Comparison of ENCODE assay signal across 18 cellular contexts in the genomic region with DNA sequence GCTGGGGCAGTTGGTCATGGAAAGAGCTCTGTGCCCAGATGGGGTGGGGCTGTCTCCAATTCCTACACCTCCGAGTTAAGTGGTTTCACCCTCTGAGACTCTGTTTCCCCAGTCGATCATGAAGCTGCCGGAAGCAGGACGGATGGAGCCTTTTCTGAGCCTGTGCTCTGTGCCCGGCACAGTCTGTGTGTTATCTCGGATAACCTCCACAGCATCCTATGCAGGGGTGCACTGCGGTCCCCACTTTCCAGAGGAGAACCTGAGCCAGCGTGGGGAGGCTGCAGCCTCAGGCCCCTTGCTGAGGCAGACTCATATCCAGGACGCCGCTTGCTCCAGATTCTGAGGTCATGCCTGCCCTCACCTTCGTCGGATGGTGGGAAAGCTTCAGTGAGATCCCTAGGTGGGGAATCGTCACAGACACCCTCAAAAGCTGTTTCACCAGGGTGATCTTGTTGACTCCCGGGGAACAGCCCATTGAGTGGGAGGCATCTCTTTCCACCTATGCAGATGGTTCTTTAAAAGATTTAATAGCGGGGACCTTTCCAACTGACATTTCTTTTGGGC. TPM values are rescaled to one million over a fixed set of nuclear protein-coding genes. Genes with fewer than 3 reads are reported as not detected.
DNase-seq lines count a peak whose midpoint lies in the region; ATAC-seq, FAIRE-seq and TF ChIP-seq lines count a peak whose summit lies in the region.
"Had no signal": no experiment of that assay in that cellular context is flagged by ENCODE, and none has a peak within 500 bp of the region (broad histone marks: within the 10 kb centered on the region; RNA-seq: fewer than 3 reads in every experiment).

No MANE protein-coding gene starts in this region.

- TF ChIP-seq RAD21 in HepG2 (CRISPR knock-in tag; IDR thresholded peaks at IDR 0.05): no peak

- TF ChIP-seq POLR2A in right lobe of liver (IDR thresholded peaks at IDR 0.05) (no peak), HepG2 (IDR thresholded peaks at IDR 0.05; ENCODE audit: insufficient read depth in 1 of 2, low read depth in 2 of 2, low read length in 2 of 2) (no peak), ovary (IDR thresholded peaks at IDR 0.05) (no peak)

- H3K27me3 ChIP-seq in right lobe of liver (no peaks in the 10 kb centered on the region), HepG2 (ENCODE audit: control insufficient read depth in 1 of 2, insufficient read depth in 2 of 2, low read length in 2 of 2) (peaks cover 8 to 77% of the 10 kb centered on the region in 2 experiments; a peak in 3 of 5 replicates), ovary (no peaks in the 10 kb centered on the region)
- H3K27me3 ChIP-seq in naive thymus-derived CD4-positive, alpha-beta T cell (ENCODE audit: control insufficient read depth in 2 of 2, insufficient read depth in 2 of 2, low read length in 2 of 2): no peaks in the 10 kb centered on the region

- no peak overlapping the region for H3K27ac ChIP-seq in right lobe of liver
- no peak overlapping the region for H3K27ac ChIP-seq in HepG2 (ENCODE audit: extremely low read length, insufficient read depth, low read length)
- H3K27ac ChIP-seq in ovary: no peak overlapping the region
- H3K27ac ChIP-seq in naive thymus-derived CD4-positive, alpha-beta T cell (ENCODE audit: low read depth, low read length): no peak overlapping the region
- H3K27ac ChIP-seq: GM23248 had no signal

- no peak for FAIRE-seq in HepG2 (lab: Jason Lieb, UNC)
- FAIRE-seq: HTR-8/SVneo, K562, RCC 7860 had no signal

- H3K9ac ChIP-seq in HepG2 (ENCODE audit: insufficient read depth, low read depth, low read length): no peak overlapping the region
- H3K9ac ChIP-seq: GM23248 had no signal

- CTCF ChIA-PET in HepG2 (lab: Yijun Ruan, JAX; ENCODE audit: low intra/inter-chr PET ratio, low total read pairs): no interaction called here
- CTCF ChIA-PET in naive thymus-derived CD4-positive, alpha-beta T cell (lab: Charles Lee): no interaction called here

- H3K9me3 ChIP-seq in right lobe of liver (no peaks in the 10 kb centered on the region), HepG2 (ENCODE audit: low read length) (no peaks in the 10 kb centered on the region), ovary (no peaks in the 10 kb centered on the region)
- no peaks in the 10 kb centered on the region for H3K9me3 ChIP-seq in naive thymus-derived CD4-positive, alpha-beta T cell (ENCODE audit: control insufficient read depth in 2 of 3, low read length in 3 of 3)

- H3K36me3 ChIP-seq in right lobe of liver: no peaks in the 10 kb centered on the region
- H3K36me3 ChIP-seq in HepG2 (replicated peaks in 1 of 2; ENCODE audit: control insufficient read depth in 1 of 2, insufficient read depth in 2 of 2, low read length in 2 of 2): no peaks in the 10 kb centered on the region
- H3K36me3 ChIP-seq in ovary: no peaks in the 10 kb centered on the region
- no peaks in the 10 kb centered on the region for H3K36me3 ChIP-seq in naive thymus-derived CD4-positive, alpha-beta T cell (ENCODE audit: control insufficient read depth in 2 of 3, insufficient read depth in 3 of 3, low read length in 3 of 3)

- no peaks in the 10 kb centered on the region for H3K4me1 ChIP-seq in right lobe of liver
- no peaks in the 10 kb centered on the region for H3K4me1 ChIP-seq in HepG2 (ENCODE audit: insufficient read depth, low read length)
- no peaks in the 10 kb centered on the region for H3K4me1 ChIP-seq in ovary (ENCODE audit: insufficient read depth)
- H3K4me1 ChIP-seq in naive thymus-derived CD4-positive, alpha-beta T cell (ENCODE audit: control insufficient read depth in 2 of 2, insufficient read depth in 2 of 2, low read length in 2 of 2): no peaks in the 10 kb centered on the region

- H4K20me1 ChIP-seq in HepG2 (ENCODE audit: insufficient read depth, low read length): no peaks in the 10 kb centered on the region

- WGBS in right lobe of liver (ENCODE audit: insufficient coverage, low coverage, low lambda C conversion rate, missing lambda C conversion rate): 84% methylated on average over 5 of the region's 15 CpGs
- WGBS in HepG2 (ENCODE audit: low lambda C conversion rate): 24% methylated on average over 7 of the region's 15 CpGs
- WGBS in ovary, 3 donors: 88 to 92% (median 91%) methylated on average over 15 of the region's 15 CpGs

- no TSS peak for BruUV-seq in HepG2 (replicated peaks; lab: Mats Ljungman, UMichigan)

- TF ChIP-seq EP300 in HepG2 (IDR thresholded peaks at IDR 0.05; ENCODE audit: low read depth in 2 of 2, low read length in 2 of 2): no peak
- no peak for TF ChIP-seq EP300 in HepG2 (CRISPR knock-in tag; IDR thresholded peaks at IDR 0.05; ENCODE audit: borderline replicate concordance)
- TF ChIP-seq EP300 in ovary (IDR thresholded peaks at IDR 0.05): no peak

- no peak overlapping the region for H2AFZ ChIP-seq in HepG2 (ENCODE audit: low read length)
- H2AFZ ChIP-seq: GM23248 had no signal

- no peak overlapping the region for H3K4me2 ChIP-seq in HepG2 (ENCODE audit: low read depth, low read length)

- POLR2A ChIA-PET in HepG2 (lab: Yijun Ruan, JAX): no interaction called here
- POLR2A ChIA-PET in naive thymus-derived CD4-positive, alpha-beta T cell (lab: Charles Lee): no interaction called here

- no peak overlapping the region for H3K4me3 ChIP-seq in right lobe of liver
- H3K4me3 ChIP-seq in HepG2 (replicated peaks in 1 of 3; ENCODE audit: insufficient read depth in 1 of 3, low read depth in 2 of 3, low read length in 3 of 3): no peak overlapping the region
- no peak overlapping the region for H3K4me3 ChIP-seq in ovary
- H3K4me3 ChIP-seq in naive thymus-derived CD4-positive, alpha-beta T cell (ENCODE audit: low read length): no peak overlapping the region
- H3K4me3 ChIP-seq: GM23248, K562 had no signal

- intact Hi-C loops in right lobe of liver (cut with DNase I): no loop called here
- intact Hi-C loops in HepG2 (cut with micrococcal nuclease; ENCODE audit: unreplicated experiment): no loop called here
- intact Hi-C loops in ovary (cut with DNase I): no loop called here
- intact Hi-C loops in naive thymus-derived CD4-positive, alpha-beta T cell (cut with micrococcal nuclease): no loop called here

- DNase-seq in right lobe of liver: peak in 2 of 3 donors; percentile 7 to 19
- no peak for DNase-seq in HepG2 (ENCODE audit: low spot score)
- DNase-seq in glutamatergic neuron: peak; percentile 5
- peak; percentile 2 to 24 (median 6) for DNase-seq in ovary
- no peak for DNase-seq in naive thymus-derived CD4-positive, alpha-beta T cell
- DNase-seq in KBM-7: no peak
- no peak for DNase-seq in activated gamma-delta T cell treated with Interleukin-2 at 50 U/mL for 16 hours
- DNase-seq: CD8-positive, alpha-beta T cell; DND-41; GDM1; GM23248; NCI-H1436 treated with DMSO at 0.1 percent for 48 hours; NCI-H2081; NCI-H510A treated with DMSO at 0.1 percent for 48 hours had no signal

- H3K36me3 Mint-ChIP-seq in glutamatergic neuron (ENCODE audit: unreplicated experiment): no peaks in the 10 kb centered on the region
- no peaks in the 10 kb centered on the region for H3K36me3 Mint-ChIP-seq in naive thymus-derived CD4-positive, alpha-beta T cell
- H3K36me3 Mint-ChIP-seq: CD8-positive, alpha-beta T cell had no signal

- H3K79me2 ChIP-seq in HepG2 (ENCODE audit: insufficient read depth, low read length): no peaks in the 10 kb centered on the region

- no peak for ATAC-seq in right lobe of liver
- no peak for ATAC-seq in HepG2
- ATAC-seq in naive thymus-derived CD4-positive, alpha-beta T cell: no peak
- ATAC-seq: CD8-positive, alpha-beta T cell; K562 had no signal

- no peak overlapping the region for H3K27ac Mint-ChIP-seq in glutamatergic neuron (ENCODE audit: unreplicated experiment)
- no peak overlapping the region for H3K27ac Mint-ChIP-seq in naive thymus-derived CD4-positive, alpha-beta T cell
- H3K27ac Mint-ChIP-seq: B cell; CD8-positive, alpha-beta T cell had no signal

- TF ChIP-seq CTCF in right lobe of liver (IDR thresholded peaks at IDR 0.05): no peak
- no peak for TF ChIP-seq CTCF in HepG2 (CRISPR knock-in tag; IDR thresholded peaks at IDR 0.05)
- no peak for TF ChIP-seq CTCF in glutamatergic neuron (IDR thresholded peaks at IDR 0.05; ENCODE audit: partially characterized antibody, unreplicated experiment)
- TF ChIP-seq CTCF in ovary (IDR thresholded peaks at IDR 0.05): no peak

- H3K27me3 Mint-ChIP-seq in glutamatergic neuron (ENCODE audit: unreplicated experiment): peaks cover 17% of the 10 kb centered on the region
- H3K27me3 Mint-ChIP-seq in naive thymus-derived CD4-positive, alpha-beta T cell: peaks cover 0 to 10% (median under 1%) of the 10 kb centered on the region in 5 donors

- peaks cover 2% of the 10 kb centered on the region for H3K4me1 Mint-ChIP-seq in glutamatergic neuron (ENCODE audit: low read depth, unreplicated experiment)
- H3K4me1 Mint-ChIP-seq in naive thymus-derived CD4-positive, alpha-beta T cell: peaks cover 0 to 2% (median 0%) of the 10 kb centered on the region in 7 donors
- H3K4me1 Mint-ChIP-seq: B cell had no signal

- in situ Hi-C loops in HepG2 (cut with HindIII; ENCODE audit: extremely low pct_ligation_motif_present, low pct_unique_long_range_greater_than_20kb) (no loop called here), KBM-7 (cut with MboI; ENCODE audit: low pct_unique_long_range_greater_than_20kb, low sequenced_read_pairs) (no loop called here)

- no peak overlapping the region for H3K4me3 Mint-ChIP-seq in glutamatergic neuron (ENCODE audit: unreplicated experiment)
- H3K4me3 Mint-ChIP-seq in naive thymus-derived CD4-positive, alpha-beta T cell: no peak overlapping the region
- H3K4me3 Mint-ChIP-seq: B cell; CD8-positive, alpha-beta T cell had no signal

- peaks cover 5% of the 10 kb centered on the region for H3K9me3 Mint-ChIP-seq in glutamatergic neuron (ENCODE audit: unreplicated experiment)
- peaks cover 0 to 2% (median 0%) of the 10 kb centered on the region in 11 donors for H3K9me3 Mint-ChIP-seq in naive thymus-derived CD4-positive, alpha-beta T cell
- H3K9me3 Mint-ChIP-seq: CD8-positive, alpha-beta T cell had no signal

RNA-seq across cellular contexts. Expression of a gene that starts 6.9 kb away (rescaled TPM):
- 10 to 100 TPM in 2 of 6 experiments, 1 to 10 TPM in 4; 1.5 to 17.0 (median 7.7) TPM for total RNA-seq in right lobe of liver
- not detected in 2 replicates for total RNA-seq in HepG2 (2016; rRNA removed; fragmentation: Illumina TruSeq; extraction: Trizol)
- not detected in 2 replicates for total RNA-seq in HepG2 (2016; cell fraction: cytosol; rRNA removed; fragmentation: Illumina TruSeq; extraction: Trizol; ENCODE audit: low read depth)
- not detected in 2 replicates for total RNA-seq in HepG2 (2016; cell fraction: insoluble cytoplasmic fraction; rRNA removed; fragmentation: Illumina TruSeq; extraction: Trizol)
- not detected in 2 replicates for total RNA-seq in HepG2 (2016; cell fraction: membrane; rRNA removed; fragmentation: Illumina TruSeq; extraction: Trizol)
- total RNA-seq in HepG2 (2016; cell fraction: nucleus; rRNA removed; fragmentation: Illumina TruSeq; extraction: Trizol): not detected in 2 replicates
- polyA plus RNA-seq in HepG2 (2011; rRNA removed): under 0.01 TPM in 1 of 2 replicates, not detected in the other
- polyA plus RNA-seq in HepG2 (2011; cell fraction: cytosol; rRNA removed): under 0.01 TPM in 1 of 2 replicates, not detected in the other
- polyA plus RNA-seq in HepG2 (2011; cell fraction: nucleus; rRNA removed): 0.07 and 0.08 TPM in 2 replicates
- polyA plus RNA-seq in HepG2 (2012): not detected in 2 replicates
- polyA plus RNA-seq in HepG2 (2016; cell fraction: cytosol; fragmentation: Illumina TruSeq; extraction: Trizol; ENCODE audit: low read depth): not detected in 2 replicates
- not detected in 2 replicates for polyA plus RNA-seq in HepG2 (2016; cell fraction: insoluble cytoplasmic fraction; fragmentation: Illumina TruSeq; extraction: Trizol; ENCODE audit: low read depth)
- polyA plus RNA-seq in HepG2 (2016; cell fraction: membrane; fragmentation: Illumina TruSeq; extraction: Trizol; ENCODE audit: low read depth): not detected in 2 replicates
- 0.19 TPM in 1 of 2 replicates, not detected in the other for polyA plus RNA-seq in HepG2 (2016; cell fraction: nucleus; fragmentation: Illumina TruSeq; extraction: Trizol; ENCODE audit: insufficient read depth, low read depth)
- 0.04 and 20.3 TPM in 2 replicates for polyA minus RNA-seq in HepG2 (2011; rRNA and poly(A)+ RNA removed; ENCODE audit: low replicate concordance)
- polyA minus RNA-seq in HepG2 (2011; cell fraction: cytosol; rRNA and poly(A)+ RNA removed): 0.20 TPM in 1 of 2 replicates, not detected in the other
- polyA minus RNA-seq in HepG2 (2011; cell fraction: nucleus; rRNA and poly(A)+ RNA removed): not detected in 2 replicates
- 28.9 TPM for total RNA-seq in glutamatergic neuron (ENCODE audit: unreplicated experiment)
- 100 to 1,000 TPM in 1 of 7 donors, 10 to 100 TPM in 6; 28.1 to 117 (median 58.6) TPM for total RNA-seq in ovary
- 10 to 100 TPM; 37.4 to 54.6 TPM for polyA plus RNA-seq in ovary
- total RNA-seq in naive thymus-derived CD4-positive, alpha-beta T cell: under 1 TPM; 0.16 to 0.56 (median 0.24) TPM
- not detected for polyA plus RNA-seq in naive thymus-derived CD4-positive, alpha-beta T cell
- total RNA-seq: B cell had no signal

Comparison
In these comparisons a context has a peak if more than half of its experiments do, and no peak if none do; other contexts are left out.
1. DNase-seq: peak in right lobe of liver (2 of 3), glutamatergic neuron (single experiment) and ovary (5 of 5); none in HepG2 (single experiment), naive thymus-derived CD4-positive, alpha-beta T cell (0 of 9), KBM-7 (single experiment) and activated gamma-delta T cell treated with Interleukin-2 at 50 U/mL for 16 hours (single experiment).